Comparison of ENCODE assay signal across 38 cellular contexts in genomic region chr2:132462242-132462641, GRCh38. TPM values are rescaled to one million over a fixed set of nuclear protein-coding genes. Genes with fewer than 3 reads are reported as not detected.
"Had no signal": no experiment of that assay in that cellular context is flagged by ENCODE, and none has a peak within 500 bp of the region (broad histone marks: within the 10 kb centered on the region; RNA-seq: fewer than 3 reads in every experiment).

No MANE protein-coding gene starts in this region.

- FAIRE-seq: astrocyte had no signal

- H3K4me1 Mint-ChIP-seq: activated B cell treated with CpG ODN at 0.5 μM for 24 hours; activated CD4-positive, alpha-beta T cell treated with anti-CD3 and anti-CD28 coated beads, Interleukin-2, amount 10 ng/mL, durations not matched to agents 24 days and 14 days; activated naive CD8-positive, alpha-beta T cell treated with anti-CD3 and anti-CD28 coated beads for 36 hours; activated T-helper 17 cell treated with anti-CD3 and anti-CD28 coated beads, Interleukin-2, amount 50 U/mL, for 72 hours had no signal

- H3K4me1 ChIP-seq: adrenal gland, body of pancreas, breast epithelium had no signal

- H3K4me3 Mint-ChIP-seq: activated B cell treated with CpG ODN at 0.5 μM for 24 hours; activated CD4-positive, alpha-beta memory T cell treated with anti-CD3 and anti-CD28 coated beads for 36 hours; activated CD4-positive, alpha-beta T cell treated with anti-CD3 and anti-CD28 coated beads, Interleukin-2, amount 10 ng/mL, durations not matched to agents 24 days and 14 days; activated CD8-positive, alpha-beta T cell treated with anti-CD3 and anti-CD28 coated beads for 36 hours; activated naive CD4-positive, alpha-beta T cell treated with anti-CD3 and anti-CD28 coated beads for 36 hours; activated naive CD8-positive, alpha-beta T cell treated with anti-CD3 and anti-CD28 coated beads for 36 hours; activated T-cell treated with anti-CD3 and anti-CD28 coated beads, Interleukin-2, amount 50 U/mL, for 4 hours; activated T-cell treated with anti-CD3 and anti-CD28 coated beads, Interleukin-2, amount 50 U/mL, for 72 hours; activated T-helper 1 cell treated with anti-CD3 and anti-CD28 coated beads, Interleukin-12 subunit alpha, Interleukin-12 subunit beta, Interleukin-2, Interleukin-4 antibody, amounts not matched to agents 30 ng/mL and 10 ng/mL and 1 ng/mL, durations not matched to agents 14 hours and 24 hours and 36 hours; activated T-helper 17 cell treated with anti-CD3 and anti-CD28 coated beads, Interleukin-2, amount 50 U/mL, for 72 hours; T-helper 1 cell treated with Interleukin-12 subunit alpha and Interleukin-12 subunit beta and Interleukin-4 antibody, amounts not matched to agents 30 μg/mL and 1 μg/mL, for 36 hours; T-helper 2 cell treated with Interferon-gamma antibody and Interleukin-4, amounts not matched to agents 5 μg/mL and 100 μg/mL, for 36 hours had no signal

- H3K36me3 Mint-ChIP-seq: activated CD4-positive, alpha-beta memory T cell treated with anti-CD3 and anti-CD28 coated beads for 36 hours had no signal

- H3K27ac Mint-ChIP-seq: activated B cell treated with CpG ODN at 0.5 μM for 24 hours; activated CD4-positive, alpha-beta memory T cell treated with anti-CD3 and anti-CD28 coated beads for 36 hours; activated CD4-positive, alpha-beta T cell treated with anti-CD3 and anti-CD28 coated beads, Interleukin-2, amount 10 ng/mL, durations not matched to agents 24 days and 14 days; activated CD8-positive, alpha-beta T cell treated with anti-CD3 and anti-CD28 coated beads for 36 hours; activated naive CD4-positive, alpha-beta T cell treated with anti-CD3 and anti-CD28 coated beads for 36 hours; activated naive CD4-positive, alpha-beta T cell treated with anti-CD3 and anti-CD28 coated beads, Interleukin-2, amount 50 U/mL, for 72 hours; activated naive CD8-positive, alpha-beta T cell treated with anti-CD3 and anti-CD28 coated beads for 36 hours; activated T-cell treated with anti-CD3 and anti-CD28 coated beads, Interleukin-2, amount 50 U/mL, for 72 hours; activated T-helper 1 cell treated with anti-CD3 and anti-CD28 coated beads, Interleukin-12 subunit alpha, Interleukin-12 subunit beta, Interleukin-2, Interleukin-4 antibody, amounts not matched to agents 30 ng/mL and 10 ng/mL and 1 ng/mL, durations not matched to agents 14 hours and 24 hours and 36 hours; activated T-helper 17 cell treated with anti-CD3 and anti-CD28 coated beads, Interleukin-2, amount 50 U/mL, for 72 hours; T-helper 1 cell treated with Interleukin-12 subunit alpha and Interleukin-12 subunit beta and Interleukin-4 antibody, amounts not matched to agents 30 μg/mL and 1 μg/mL, for 36 hours; T-helper 2 cell treated with Interferon-gamma antibody and Interleukin-4, amounts not matched to agents 5 μg/mL and 100 μg/mL, for 36 hours had no signal

- H3K27me3 ChIP-seq: adrenal gland, body of pancreas, brain microvascular endothelial cell, breast epithelium had no signal

- H3K4me3 ChIP-seq: adrenal gland, body of pancreas, breast epithelium had no signal

- H3K36me3 ChIP-seq: adrenal gland, brain microvascular endothelial cell, breast epithelium had no signal

- ATAC-seq: activated CD8-positive, alpha-beta T cell treated with anti-CD3 and anti-CD28 coated beads for 36 hours; activated naive CD4-positive, alpha-beta T cell treated with anti-CD3 and anti-CD28 coated beads, Interleukin-2, amount 50 U/mL, for 72 hours; activated T-cell treated with anti-CD3 and anti-CD28 coated beads, Interleukin-2, amount 50 U/mL, for 4 hours; activated T-cell treated with anti-CD3 and anti-CD28 coated beads, Interleukin-2, amount 50 U/mL, for 72 hours; activated T-helper 17 cell treated with anti-CD3 and anti-CD28 coated beads, Interleukin-2, amount 50 U/mL, for 72 hours; body of pancreas had no signal

- DNase-seq: activated B cell treated with CpG ODN at 0.5 μM for 24 hours; activated CD4-positive, alpha-beta memory T cell treated with anti-CD3 and anti-CD28 coated beads for 36 hours; activated CD4-positive, alpha-beta T cell treated with anti-CD3 and anti-CD28 coated beads for 4 hours; activated CD4-positive, alpha-beta T cell treated with anti-CD3 and anti-CD28 coated beads, Interleukin-2, amount 10 ng/mL, durations not matched to agents 24 days and 14 days; activated CD4-positive, alpha-beta T cell treated with anti-CD3 and anti-CD28 coated beads, Interleukin-2, amount 50 U/mL, for 1 hour; activated CD4-positive, alpha-beta T cell treated with anti-CD3 and anti-CD28 coated beads, Interleukin-2, amount 50 U/mL, for 4 hours; activated CD4-positive, CD25-positive, alpha-beta regulatory T cell treated with anti-CD3 and anti-CD28 coated beads, Interleukin-2, amount 50 U/mL, for 72 hours; activated CD8-positive, alpha-beta memory T cell treated with anti-CD3 and anti-CD28 coated beads, Interleukin-2, amount 50 U/mL, for 4 hours; activated CD8-positive, alpha-beta T cell treated with anti-CD3 and anti-CD28 coated beads for 36 hours; activated effector memory CD4-positive, alpha-beta T cell treated with anti-CD3 and anti-CD28 coated beads, Interleukin-2, amount 50 U/mL, for 16 hours; activated gamma-delta T cell treated with Interleukin-2 at 50 U/mL for 16 hours; activated naive CD4-positive, alpha-beta T cell; activated naive CD4-positive, alpha-beta T cell treated with anti-CD3 and anti-CD28 coated beads for 36 hours; activated naive CD4-positive, alpha-beta T cell treated with anti-CD3 and anti-CD28 coated beads, Interleukin-2, amount 50 U/mL, for 16 hours; activated naive CD8-positive, alpha-beta T cell treated with anti-CD3 and anti-CD28 coated beads for 36 hours; activated T-cell treated with anti-CD3 and anti-CD28 coated beads for 4 hours; activated T-cell treated with anti-CD3 and anti-CD28 coated beads, Interleukin-2, amount 50 U/mL, for 1 hour; activated T-cell treated with anti-CD3 and anti-CD28 coated beads, Interleukin-2, amount 50 U/mL, for 4 hours; activated T-cell treated with anti-CD3 and anti-CD28 coated beads, Interleukin-2, amount 50 U/mL, for 72 hours; adrenal gland; amniotic stem cell; aorta; body of pancreas; brain microvascular endothelial cell; central memory CD4-positive, alpha-beta T cell; T-helper 1 cell; T-helper 2 cell; T-helper 9 cell had no signal

- H3K27me3 Mint-ChIP-seq: activated B cell treated with CpG ODN at 0.5 μM for 24 hours; activated CD4-positive, alpha-beta memory T cell treated with anti-CD3 and anti-CD28 coated beads for 36 hours; activated CD4-positive, alpha-beta T cell treated with anti-CD3 and anti-CD28 coated beads, Interleukin-2, amount 10 ng/mL, durations not matched to agents 24 days and 14 days; activated naive CD8-positive, alpha-beta T cell treated with anti-CD3 and anti-CD28 coated beads for 36 hours had no signal

- H3K9me3 ChIP-seq: adrenal gland had no signal

- H3K27ac ChIP-seq: adrenal gland, body of pancreas, brain microvascular endothelial cell, breast epithelium, VCaP had no signal

RNA-seq across cellular contexts. Expression of gene GPR39, which starts 45.6 kb away (rescaled TPM):
- total RNA-seq: activated B cell treated with CpG ODN at 0.5 μM for 24 hours; activated CD4-positive, alpha-beta memory T cell treated with anti-CD3 and anti-CD28 coated beads for 36 hours; activated CD4-positive, alpha-beta T cell treated with anti-CD3 and anti-CD28 coated beads, Interleukin-2, amount 10 ng/mL, durations not matched to agents 24 days and 14 days; activated CD8-positive, alpha-beta memory T cell treated with anti-CD3 and anti-CD28 coated beads for 36 hours; activated CD8-positive, alpha-beta T cell treated with anti-CD3 and anti-CD28 coated beads for 36 hours; activated naive CD4-positive, alpha-beta T cell treated with anti-CD3 and anti-CD28 coated beads for 36 hours; activated naive CD4-positive, alpha-beta T cell treated with anti-CD3 and anti-CD28 coated beads, Interleukin-2, amount 50 U/mL, for 72 hours; activated naive CD8-positive, alpha-beta T cell treated with anti-CD3 and anti-CD28 coated beads for 36 hours; activated T-cell treated with anti-CD3 and anti-CD28 coated beads, Interleukin-2, amount 50 U/mL, for 4 hours; activated T-cell treated with anti-CD3 and anti-CD28 coated beads, Interleukin-2, amount 50 U/mL, for 72 hours; activated T-helper 1 cell treated with anti-CD3 and anti-CD28 coated beads, Interleukin-12 subunit alpha, Interleukin-12 subunit beta, Interleukin-2, Interleukin-4 antibody, amounts not matched to agents 30 ng/mL and 10 ng/mL and 1 ng/mL, durations not matched to agents 14 hours and 24 hours and 36 hours; activated T-helper 17 cell treated with anti-CD3 and anti-CD28 coated beads, Interleukin-2, amount 50 U/mL, for 72 hours; cardiac septum had no signal
- polyA plus RNA-seq: aorta had no signal
